In genomic region chr12:114045333-114045732, GRCh38 we compare ENCODE assay signal across 18 cellular contexts.
A peak's percentile ranks its signal among the peaks of the same experiment; 100 is the strongest.
DNase-seq lines count a peak whose midpoint lies in the region; ATAC-seq and TF ChIP-seq lines count a peak whose summit lies in the region.
"Had no signal": no experiment of that assay in that cellular context is flagged by ENCODE, and none has a peak within 500 bp of the region (broad histone marks: within the 10 kb centered on the region; RNA-seq: fewer than 3 reads in every experiment).

No MANE protein-coding gene starts in this region.

- no peak overlapping the region for H3K4me3 ChIP-seq in foreskin fibroblast (ENCODE audit: low read depth in 1 of 2, low read length in 2 of 2)
- no peak overlapping the region for H3K4me3 ChIP-seq in neural progenitor cell
- no peak overlapping the region for H3K4me3 ChIP-seq in heart left ventricle
- H3K4me3 ChIP-seq: Peyer's patch, SJCRH30 had no signal

- H3K27me3 ChIP-seq in neural progenitor cell (no peaks in the 10 kb centered on the region), heart left ventricle (peaks cover 0 to 16% (median 7%) of the 10 kb centered on the region in 9 donors)
- H3K27me3 ChIP-seq: Peyer's patch had no signal

- TF ChIP-seq CTCF in foreskin fibroblast (IDR thresholded peaks at IDR 0.05; ENCODE audit: low read depth, low read length) (no peak), neural progenitor cell (IDR thresholded peaks at IDR 0.05) (no peak), heart left ventricle (IDR thresholded peaks at IDR 0.05) (no peak)

- peaks cover 19% of the 10 kb centered on the region for H3F3A ChIP-seq in neural progenitor cell (ENCODE audit: low read depth)

- WGBS in heart left ventricle, 4 donors: 56 to 62% (median 60%) methylated on average over 7 of the region's 7 CpGs

- no peaks in the 10 kb centered on the region for H3K9me3 Mint-ChIP-seq in neural progenitor cell
- H3K9me3 Mint-ChIP-seq in activated naive CD4-positive, alpha-beta T cell treated with anti-CD3 and anti-CD28 coated beads, Interleukin-2, amount 50 U/mL, for 72 hours: peaks cover 0 to 4% of the 10 kb centered on the region in 2 donors
- H3K9me3 Mint-ChIP-seq: CD8-positive, alpha-beta T cell had no signal

- intact Hi-C loops in heart left ventricle (cut with DNase I): no loop called here

- TF ChIP-seq POLR2A in heart left ventricle (IDR thresholded peaks at IDR 0.05): no peak

- no peak overlapping the region for H3K9ac ChIP-seq in neural progenitor cell

- no peaks in the 10 kb centered on the region for H4K20me1 ChIP-seq in neural progenitor cell (ENCODE audit: low read depth)

- no peak overlapping the region for H3K4me3 Mint-ChIP-seq in neural progenitor cell
- H3K4me3 Mint-ChIP-seq: CD8-positive, alpha-beta T cell had no signal

- H3K36me3 ChIP-seq in neural progenitor cell (no peaks in the 10 kb centered on the region), heart left ventricle (no peaks in the 10 kb centered on the region)
- H3K36me3 ChIP-seq: Peyer's patch, SJCRH30 had no signal

- H3K79me2 ChIP-seq in neural progenitor cell (ENCODE audit: low read depth): no peaks in the 10 kb centered on the region

- H3K36me3 Mint-ChIP-seq in neural progenitor cell: no peaks in the 10 kb centered on the region
- H3K36me3 Mint-ChIP-seq in activated naive CD4-positive, alpha-beta T cell treated with anti-CD3 and anti-CD28 coated beads, Interleukin-2, amount 50 U/mL, for 72 hours: no peaks in the 10 kb centered on the region
- H3K36me3 Mint-ChIP-seq: CD8-positive, alpha-beta T cell had no signal

- H3K4me1 ChIP-seq in neural progenitor cell (peaks cover 25% of the 10 kb centered on the region), heart left ventricle (no peaks in the 10 kb centered on the region)
- H3K4me1 ChIP-seq: Peyer's patch, SJCRH30 had no signal

- no peak for ATAC-seq in activated naive CD4-positive, alpha-beta T cell treated with anti-CD3 and anti-CD28 coated beads, Interleukin-2, amount 50 U/mL, for 72 hours
- no peak for ATAC-seq in heart left ventricle
- ATAC-seq: CD8-positive, alpha-beta T cell had no signal

- H3K27ac Mint-ChIP-seq in neural progenitor cell: no peak overlapping the region
- H3K27ac Mint-ChIP-seq in activated naive CD4-positive, alpha-beta T cell treated with anti-CD3 and anti-CD28 coated beads, Interleukin-2, amount 50 U/mL, for 72 hours: no peak overlapping the region
- H3K27ac Mint-ChIP-seq: CD8-positive, alpha-beta T cell had no signal

- peak overlapping the region; percentile 31 for H3K4me2 ChIP-seq in neural progenitor cell

- H3K27ac ChIP-seq in neural progenitor cell: no peak overlapping the region
- no peak overlapping the region for H3K27ac ChIP-seq in heart left ventricle
- H3K27ac ChIP-seq: Peyer's patch, SJCRH30 had no signal

- H3K4me1 Mint-ChIP-seq in neural progenitor cell: peaks cover 5% of the 10 kb centered on the region

- H2AFZ ChIP-seq in neural progenitor cell (replicated peaks): no peak overlapping the region

- peaks cover 6% of the 10 kb centered on the region for H3K27me3 Mint-ChIP-seq in neural progenitor cell (ENCODE audit: insufficient read depth, low read depth)

- H3K9me3 ChIP-seq in neural progenitor cell (ENCODE audit: low read depth) (no peaks in the 10 kb centered on the region), heart left ventricle (no peaks in the 10 kb centered on the region)
- H3K9me3 ChIP-seq: Peyer's patch, SJCRH30 had no signal

- DNase-seq in GM03348 (ENCODE audit: low spot score) (peak; percentile 23), NCI-H526 (lab: John Stamatoyannopoulos, UW) (peak; percentile 87), foreskin fibroblast (peak; percentile 10 to 21), neural progenitor cell (ENCODE audit: low spot score) (peak; percentile 59), glomerular visceral epithelial cell (ENCODE audit: extremely low spot score) (no peak), heart left ventricle (no peak)
- DNase-seq in activated naive CD4-positive, alpha-beta T cell treated with anti-CD3 and anti-CD28 coated beads, Interleukin-2, amount 50 U/mL, for 72 hours (ENCODE audit: low spot score in 2 of 2): no peak
- DNase-seq: AML-193; C1 segment of cervical spinal cord; CD8-positive, alpha-beta T cell; DND-41; NCI-H1092; NCI-H1436; NCI-H1930; NCI-H774; NK-92 treated with Interleukin-12 subunit alpha and Interleukin-12 subunit beta, amount 100 ng/mL, for 24 hours; Peyer's patch; SJCRH30 had no signal

Comparison
In these comparisons a context has a peak if more than half of its experiments do, and no peak if none do; other contexts are left out.
1. DNase-seq: peak in GM03348 (single experiment), NCI-H526 (2 of 2), foreskin fibroblast (2 of 2) and neural progenitor cell (single experiment); none in glomerular visceral epithelial cell (single experiment), activated naive CD4-positive, alpha-beta T cell treated with anti-CD3 and anti-CD28 coated beads, Interleukin-2, amount 50 U/mL, for 72 hours (0 of 2) and heart left ventricle (0 of 5).